In genomic region chr6:35463292-35463691, GRCh38 we compare ENCODE assay signal across 7 cellular contexts. TPM values are rescaled to one million over a fixed set of nuclear protein-coding genes. Genes with fewer than 3 reads are reported as not detected.
"Had no signal": no experiment of that assay in that cellular context is flagged by ENCODE, and none has a peak within 500 bp of the region (broad histone marks: within the 10 kb centered on the region; RNA-seq: fewer than 3 reads in every experiment).

No MANE protein-coding gene starts in this region.

- H2AFZ ChIP-seq: GM23338 had no signal

- H3K4me3 ChIP-seq: GM23338, K562 had no signal

- H3K9me3 Mint-ChIP-seq: GM23338, H9 had no signal

- H3K27ac Mint-ChIP-seq: GM23338, H9 had no signal

- DNase-seq: H9, HCEC 1CT had no signal

- H3K4me2 ChIP-seq: GM23338 had no signal

- H3K4me3 Mint-ChIP-seq: GM23338, H9 had no signal

- ATAC-seq: GM23338, K562 had no signal

- FAIRE-seq: H1, H54, HTR-8/SVneo, K562 had no signal

RNA-seq across cellular contexts. Expression of gene TULP1, which starts 49.4 kb away (rescaled TPM):
- total RNA-seq: H9 had no signal
